ENCODE assay signal across 15 cellular contexts in genomic region chr10:33238643-33239042, GRCh38.
DNase-seq lines count a peak whose midpoint lies in the region; ATAC-seq and TF ChIP-seq lines count a peak whose summit lies in the region.
"Had no signal": no experiment of that assay in that cellular context is flagged by ENCODE, and none has a peak within 500 bp of the region (broad histone marks: within the 10 kb centered on the region; RNA-seq: fewer than 3 reads in every experiment).

No MANE protein-coding gene starts in this region.

- no peak overlapping the region for H3K4me3 Mint-ChIP-seq in CD14-positive monocyte
- H3K4me3 Mint-ChIP-seq: activated naive CD8-positive, alpha-beta T cell treated with anti-CD3 and anti-CD28 coated beads for 36 hours; IgD-negative memory B cell; memory B cell; stimulated activated naive B cell treated with anti-CD40 and anti-IgM and Interleukin-4, amounts not matched to agents 10 μg/mL and 1 μg/mL and 100 μg/mL, for 72 hours had no signal

- intact Hi-C loops in CD14-positive monocyte (cut with micrococcal nuclease), result no loop called here

- in situ Hi-C loops in Caki2 (cut with HindIII; ENCODE audit: low pct_unique_long_range_greater_than_20kb, low sequenced_read_pairs), result no loop called here

- H3K27me3 Mint-ChIP-seq in CD14-positive monocyte (ENCODE audit: low read depth in 3 of 3), result peaks cover 0 to 5% (median 2%) of the 10 kb centered on the region in 3 donors
- H3K27me3 Mint-ChIP-seq: activated naive CD8-positive, alpha-beta T cell treated with anti-CD3 and anti-CD28 coated beads for 36 hours had no signal

- ATAC-seq in HG02840 (IDR thresholded peaks at IDR 0.05; ENCODE audit: low FRiP score, unreplicated experiment), result no peak
- ATAC-seq: stimulated activated naive B cell treated with anti-CD40 and anti-IgM and Interleukin-4, amounts not matched to agents 10 μg/mL and 1 μg/mL and 100 μg/mL, for 72 hours had no signal

- peak overlapping the region in 1 of 7 donors; percentile 40 for H3K27ac Mint-ChIP-seq in CD14-positive monocyte
- H3K27ac Mint-ChIP-seq: activated naive CD8-positive, alpha-beta T cell treated with anti-CD3 and anti-CD28 coated beads for 36 hours; IgD-negative memory B cell; memory B cell; stimulated activated naive B cell treated with anti-CD40 and anti-IgM and Interleukin-4, amounts not matched to agents 10 μg/mL and 1 μg/mL and 100 μg/mL, for 72 hours had no signal

- no peaks in the 10 kb centered on the region for H3K9me3 Mint-ChIP-seq in CD14-positive monocyte
- H3K9me3 Mint-ChIP-seq: activated naive CD8-positive, alpha-beta T cell treated with anti-CD3 and anti-CD28 coated beads for 36 hours; IgD-negative memory B cell; memory B cell; stimulated activated naive B cell treated with anti-CD40 and anti-IgM and Interleukin-4, amounts not matched to agents 10 μg/mL and 1 μg/mL and 100 μg/mL, for 72 hours had no signal

- H3K36me3 Mint-ChIP-seq in CD14-positive monocyte, result no peaks in the 10 kb centered on the region
- H3K36me3 Mint-ChIP-seq: activated naive CD8-positive, alpha-beta T cell treated with anti-CD3 and anti-CD28 coated beads for 36 hours; IgD-negative memory B cell; memory B cell; stimulated activated naive B cell treated with anti-CD40 and anti-IgM and Interleukin-4, amounts not matched to agents 10 μg/mL and 1 μg/mL and 100 μg/mL, for 72 hours had no signal

- peaks cover 7% of the 10 kb centered on the region for H3K4me1 Mint-ChIP-seq in CD14-positive monocyte
- H3K4me1 Mint-ChIP-seq: activated naive CD8-positive, alpha-beta T cell treated with anti-CD3 and anti-CD28 coated beads for 36 hours had no signal

- TF ChIP-seq CTCF in epithelial cell of proximal tubule (conservative IDR thresholded peaks at IDR 0.05; ENCODE audit: low read depth, low read length) (no peak), CD14-positive monocyte (IDR thresholded peaks at IDR 0.05) (no peak)

- no peak overlapping the region for H3K4me3 ChIP-seq in epithelial cell of proximal tubule (ENCODE audit: low read depth, low read length)

- DNase-seq in Caki2 (ENCODE audit: low read depth) (peak; percentile 82), RPMI7951 (ENCODE audit: low read depth) (peak; percentile 60), epithelial cell of proximal tubule (ENCODE audit: low read depth) (peak; percentile 74), non-pigmented ciliary epithelial cell (ENCODE audit: low read depth) (peak; percentile 71), DMS79 treated with DMSO at 0.1 percent for 48 hours (lab: John Stamatoyannopoulos, UW) (no peak), NCI-H1417 (lab: John Stamatoyannopoulos, UW) (no peak), CD14-positive monocyte (ENCODE audit: low spot score) (no peak)
- DNase-seq: activated naive CD8-positive, alpha-beta T cell treated with anti-CD3 and anti-CD28 coated beads for 36 hours; NCI-H1436; stimulated activated CD4-positive, alpha-beta T cell treated with anti-CD3 and anti-CD28 coated beads, Interleukin-4, amount 100 ng/mL, for 24 hours; stimulated activated naive B cell treated with anti-CD40 and anti-IgM and Interleukin-4, amounts not matched to agents 10 μg/mL and 1 μg/mL and 100 μg/mL, for 72 hours; WERI-Rb-1 had no signal

Comparison
In these comparisons a context has a peak if more than half of its experiments do, and no peak if none do; other contexts are left out.
1. DNase-seq: peak in Caki2 (single experiment), RPMI7951 (single experiment), epithelial cell of proximal tubule (single experiment) and non-pigmented ciliary epithelial cell (single experiment); none in DMS79 treated with DMSO at 0.1 percent for 48 hours (single experiment), NCI-H1417 (0 of 3) and CD14-positive monocyte (single experiment).